15 cellular contexts compared by ENCODE assay signal in the genomic region with DNA sequence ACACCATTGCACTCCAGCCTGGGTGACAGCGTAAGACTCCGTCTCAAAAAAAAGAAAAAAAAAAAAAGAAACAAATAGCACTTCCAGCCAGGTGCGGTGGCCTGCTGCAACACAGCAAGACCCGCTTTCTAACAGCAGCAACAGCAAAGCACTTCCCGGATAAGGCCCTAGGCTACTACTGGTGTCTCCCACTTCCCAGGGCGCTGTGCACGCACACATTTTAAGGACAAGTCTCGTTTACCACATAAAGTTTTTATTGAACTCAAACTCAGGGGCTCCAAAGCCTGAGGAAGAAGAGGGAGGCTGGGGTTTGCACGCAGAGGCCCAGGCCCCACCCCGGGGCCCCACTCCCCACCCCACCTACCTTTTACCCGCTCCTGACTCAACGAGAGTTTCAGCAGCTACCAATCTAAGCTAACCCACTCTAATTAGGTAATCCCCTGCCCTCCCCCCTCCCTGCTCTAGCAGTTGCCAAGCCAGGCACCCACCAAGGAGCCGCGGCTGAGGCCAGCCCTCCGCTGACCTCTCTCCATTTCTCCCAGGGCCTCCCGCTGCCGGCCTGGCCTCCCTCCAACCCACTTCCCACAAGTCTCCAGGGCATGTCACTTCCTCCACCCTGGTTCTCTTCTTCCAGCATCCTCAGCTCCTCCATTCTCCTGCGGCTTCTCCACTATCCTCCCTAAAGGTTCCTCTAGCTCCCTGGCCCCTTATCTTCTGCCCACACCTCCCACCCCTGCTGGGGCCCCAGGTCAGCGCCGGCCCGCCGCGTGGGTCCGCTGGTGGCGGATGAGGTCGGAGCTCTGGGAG. TPM values are rescaled to one million over a fixed set of nuclear protein-coding genes. Genes with fewer than 3 reads are reported as not detected.
A peak's percentile ranks its signal among the peaks of the same experiment; 100 is the strongest.
DNase-seq lines count a peak whose midpoint lies in the region; ATAC-seq and TF ChIP-seq lines count a peak whose summit lies in the region.
"Had no signal": no experiment of that assay in that cellular context is flagged by ENCODE, and none has a peak within 500 bp of the region (broad histone marks: within the 10 kb centered on the region; RNA-seq: fewer than 3 reads in every experiment).

No MANE protein-coding gene starts in this region.

- in situ Hi-C loops in astrocyte of the spinal cord (cut with HindIII; ENCODE audit: low sequenced_read_pairs): no loop called here

- CTCF ChIA-PET in PC-3 (lab: Charles Lee): no interaction called here

- no peaks in the 10 kb centered on the region for H4K20me1 ChIP-seq in PC-3 (ENCODE audit: low read length)

- H2BK12ac ChIP-seq in neuronal stem cell (ENCODE audit: low read length): no peak overlapping the region

- peak overlapping the region; percentile 5 for H3K27ac Mint-ChIP-seq in activated T-cell treated with anti-CD3 and anti-CD28 coated beads, Interleukin-2, amount 50 U/mL, for 72 hours

- no peak overlapping the region for H2AK5ac ChIP-seq in neuronal stem cell (ENCODE audit: low read depth, low read length)

- H3K23ac ChIP-seq in neuronal stem cell (ENCODE audit: low read depth, low read length, poor library complexity): peak overlapping the region; percentile 61

- no peak overlapping the region for H3K18ac ChIP-seq in neuronal stem cell (ENCODE audit: low read length)

- ATAC-seq in activated T-cell treated with anti-CD3 and anti-CD28 coated beads, Interleukin-2, amount 50 U/mL, for 72 hours (replicated peaks in 1 of 2): no peak
- ATAC-seq in activated T-cell treated with anti-CD3 and anti-CD28 coated beads, Interleukin-2, amount 50 U/mL, for 4 hours: no peak
- no peak for ATAC-seq in PC-3

- H4K91ac ChIP-seq in neuronal stem cell (ENCODE audit: low read depth, low read length, poor library complexity): no peak overlapping the region

- no peak overlapping the region for H2BK5ac ChIP-seq in neuronal stem cell (ENCODE audit: low read length)

- no peak overlapping the region for H2AFZ ChIP-seq in neuronal stem cell (ENCODE audit: low read length)
- no peak overlapping the region for H2AFZ ChIP-seq in PC-3 (ENCODE audit: low read length)

- H3K4me1 ChIP-seq in neuronal stem cell (ENCODE audit: control insufficient read depth in 2 of 2, insufficient read depth in 1 of 2, low read depth in 1 of 2, low read length in 2 of 2) (peaks cover 6 to 7% of the 10 kb centered on the region in 2 donors), PC-3 (ENCODE audit: insufficient read depth, low read length) (peaks cover 7% of the 10 kb centered on the region)

- H3K9ac ChIP-seq in neuronal stem cell (ENCODE audit: low read depth, low read length, poor library complexity) (no peak overlapping the region), PC-3 (ENCODE audit: low read length) (no peak overlapping the region)

- H3K36me3 ChIP-seq in neuronal stem cell (replicated peaks in 1 of 2; ENCODE audit: control insufficient read depth in 2 of 2, insufficient read depth in 2 of 2, low read length in 2 of 2) (peaks cover 10 to 16% of the 10 kb centered on the region in 2 donors), PC-3 (ENCODE audit: low read depth, low read length) (no peaks in the 10 kb centered on the region)

- H3K27me3 ChIP-seq in neuronal stem cell (ENCODE audit: control insufficient read depth in 3 of 3, insufficient read depth in 3 of 3, low read depth in 1 of 3, low read length in 3 of 3) (no peaks in the 10 kb centered on the region), PC-3 (ENCODE audit: low read length) (no peaks in the 10 kb centered on the region)
- H3K27me3 ChIP-seq: breast epithelium had no signal

- TF ChIP-seq CTCF in astrocyte of the spinal cord (IDR thresholded peaks at IDR 0.05; ENCODE audit: low read depth, low read length) (no peak), PC-3 (conservative IDR thresholded peaks at IDR 0.05; ENCODE audit: low read depth, low read length) (no peak)

- H3K4me1 Mint-ChIP-seq in activated T-cell treated with anti-CD3 and anti-CD28 coated beads, Interleukin-2, amount 50 U/mL, for 72 hours (ENCODE audit: low read depth): peaks cover 32% of the 10 kb centered on the region
- H3K4me1 Mint-ChIP-seq in activated T-cell treated with anti-CD3 and anti-CD28 coated beads, Interleukin-2, amount 50 U/mL, for 4 hours (ENCODE audit: low read depth): peaks cover 16% of the 10 kb centered on the region

- H3K4me2 ChIP-seq in neuronal stem cell (ENCODE audit: insufficient read depth, low read length, poor library complexity, severe bottlenecking) (no peak overlapping the region), PC-3 (ENCODE audit: low read length) (no peak overlapping the region)

- DNase-seq in activated T-cell treated with anti-CD3 and anti-CD28 coated beads, Interleukin-2, amount 50 U/mL, for 72 hours: no peak
- no peak for DNase-seq in activated T-cell treated with anti-CD3 and anti-CD28 coated beads, Interleukin-2, amount 50 U/mL, for 4 hours
- DNase-seq in HK-2 (ENCODE audit: unreplicated experiment) (peak; percentile 13), astrocyte of the spinal cord (ENCODE audit: low read depth, low spot score) (peak; percentile 18), neuronal stem cell (ENCODE audit: low spot score) (no peak), NCI-H2196 treated with DMSO at 0.1 percent for 48 hours (lab: John Stamatoyannopoulos, UW; ENCODE audit: unreplicated experiment) (no peak), DMS53 treated with DMSO at 0.1 percent for 48 hours (lab: John Stamatoyannopoulos, UW; ENCODE audit: unreplicated experiment) (no peak), PC-3 (no peak)
- DNase-seq: activated CD4-positive, alpha-beta T cell treated with anti-CD3 and anti-CD28 coated beads, Interleukin-2, amount 50 U/mL, for 48 hours; activated effector memory CD4-positive, alpha-beta T cell treated with Interleukin-2 at 50 U/mL for 16 hours; effector memory CD4-positive, alpha-beta T cell; NCI-H1105 treated with DMSO at 0.1 percent for 48 hours; NCI-H2171; SHP77 treated with DMSO at 0.1 percent for 48 hours had no signal

- H3F3A ChIP-seq in PC-3 (ENCODE audit: low read length, unreplicated experiment): no peaks in the 10 kb centered on the region

- BruUV-seq in PC-3 (replicated peaks; lab: Mats Ljungman, UMichigan): no TSS peak

- H3K36me3 Mint-ChIP-seq in activated T-cell treated with anti-CD3 and anti-CD28 coated beads, Interleukin-2, amount 50 U/mL, for 72 hours (ENCODE audit: insufficient read depth in 2 of 2): peaks cover 8 to 21% of the 10 kb centered on the region in 2 donors
- peaks cover 16% of the 10 kb centered on the region for H3K36me3 Mint-ChIP-seq in activated T-cell treated with anti-CD3 and anti-CD28 coated beads, Interleukin-2, amount 50 U/mL, for 4 hours (ENCODE audit: insufficient read depth)

- no peak overlapping the region for H3K4me3 ChIP-seq in astrocyte of the spinal cord (ENCODE audit: low read depth, low read length)
- no peak overlapping the region for H3K4me3 ChIP-seq in neuronal stem cell (ENCODE audit: low read length in 2 of 2)
- H3K4me3 ChIP-seq in PC-3 (ENCODE audit: low read length): no peak overlapping the region
- H3K4me3 ChIP-seq: breast epithelium had no signal

- no CpG with 5 or more reads among the region's 26 CpGs for WGBS in neuronal stem cell (ENCODE audit: extremely low coverage in 2 of 2, insufficient read length in 2 of 2, insufficient replicate concordance in 1 of 2), 2 donors

- intact Hi-C loops in PC-3 (cut with micrococcal nuclease): loop anchor here (10.0 kb wide), 2 partner anchors 79 to 111 kb away; a partner anchor contains a TSS

- H2BK120ac ChIP-seq in neuronal stem cell (ENCODE audit: low read depth, low read length): no peak overlapping the region

- peaks cover 8% of the 10 kb centered on the region for H3K79me2 ChIP-seq in PC-3 (ENCODE audit: low read length)

- H3K27me3 Mint-ChIP-seq in activated T-cell treated with anti-CD3 and anti-CD28 coated beads, Interleukin-2, amount 50 U/mL, for 72 hours (ENCODE audit: low read depth): no peaks in the 10 kb centered on the region
- H3K27me3 Mint-ChIP-seq in activated T-cell treated with anti-CD3 and anti-CD28 coated beads, Interleukin-2, amount 50 U/mL, for 4 hours (ENCODE audit: low read depth): no peaks in the 10 kb centered on the region

- H3K9me2 ChIP-seq in PC-3 (replicated peaks; ENCODE audit: low read length): no peaks in the 10 kb centered on the region

- H3K27ac ChIP-seq in neuronal stem cell (replicated peaks; ENCODE audit: low read length): no peak overlapping the region
- H3K27ac ChIP-seq in PC-3 (ENCODE audit: low read length): no peak overlapping the region
- H3K27ac ChIP-seq: breast epithelium had no signal

- H3K4ac ChIP-seq in neuronal stem cell (ENCODE audit: low read length): no peak overlapping the region

- H3K9me3 Mint-ChIP-seq in activated T-cell treated with anti-CD3 and anti-CD28 coated beads, Interleukin-2, amount 50 U/mL, for 72 hours: no peaks in the 10 kb centered on the region
- no peaks in the 10 kb centered on the region for H3K9me3 Mint-ChIP-seq in activated T-cell treated with anti-CD3 and anti-CD28 coated beads, Interleukin-2, amount 50 U/mL, for 4 hours

- no peak overlapping the region for H4K8ac ChIP-seq in neuronal stem cell (ENCODE audit: low read depth, low read length)

- H2BK15ac ChIP-seq in neuronal stem cell (ENCODE audit: low read length): no peak overlapping the region

- H3K79me1 ChIP-seq in neuronal stem cell (ENCODE audit: low read depth, low read length): peaks cover 11% of the 10 kb centered on the region

- H3K14ac ChIP-seq in neuronal stem cell (ENCODE audit: low read length): no peak overlapping the region

- H3K9me3 ChIP-seq in neuronal stem cell (replicated peaks in 1 of 2; ENCODE audit: control insufficient read depth in 2 of 2, insufficient read depth in 1 of 2, low read depth in 1 of 2, low read length in 2 of 2) (no peaks in the 10 kb centered on the region), PC-3 (ENCODE audit: low read length) (no peaks in the 10 kb centered on the region)
- H3K9me3 ChIP-seq: breast epithelium had no signal

- POLR2A ChIA-PET in PC-3 (lab: Charles Lee; ENCODE audit: unreplicated experiment): no interaction called here

- no peak overlapping the region for H3K4me3 Mint-ChIP-seq in activated T-cell treated with anti-CD3 and anti-CD28 coated beads, Interleukin-2, amount 50 U/mL, for 72 hours
- H3K4me3 Mint-ChIP-seq in activated T-cell treated with anti-CD3 and anti-CD28 coated beads, Interleukin-2, amount 50 U/mL, for 4 hours: no peak overlapping the region

RNA-seq across cellular contexts. Expression of a gene that starts 2.4 kb away (rescaled TPM):
- total RNA-seq in activated T-cell treated with anti-CD3 and anti-CD28 coated beads, Interleukin-2, amount 50 U/mL, for 72 hours: 10 to 100 TPM; 21.0 to 22.5 TPM
- total RNA-seq in activated T-cell treated with anti-CD3 and anti-CD28 coated beads, Interleukin-2, amount 50 U/mL, for 4 hours: 10 to 100 TPM in 2 of 3 donors, 1 to 10 TPM in 1; 9.1 to 10.7 (median 10.5) TPM
- 48.2 TPM for polyA plus RNA-seq in neuronal stem cell (2013, experiment 1 of 2)
- 46.8 TPM for polyA plus RNA-seq in neuronal stem cell (2013, experiment 2 of 2)
- 31.2 and 46.7 TPM in 2 replicates for total RNA-seq in PC-3 (2014; rRNA removed)

RNA-seq across cellular contexts. Expression of a gene that starts 10.7 kb away (rescaled TPM):
- 1 to 10 TPM; 8.3 to 9.2 TPM for total RNA-seq in activated T-cell treated with anti-CD3 and anti-CD28 coated beads, Interleukin-2, amount 50 U/mL, for 72 hours
- 10 to 100 TPM; 14.2 to 15.4 (median 15.2) TPM for total RNA-seq in activated T-cell treated with anti-CD3 and anti-CD28 coated beads, Interleukin-2, amount 50 U/mL, for 4 hours
- polyA plus RNA-seq in neuronal stem cell (2013, experiment 1 of 2): 6.9 TPM
- polyA plus RNA-seq in neuronal stem cell (2013, experiment 2 of 2): 6.8 TPM
- total RNA-seq in PC-3 (2014; rRNA removed): 7.9 and 8.9 TPM in 2 replicates

RNA-seq across cellular contexts. Expression of a gene that starts 34.2 kb away (rescaled TPM):
- total RNA-seq in activated T-cell treated with anti-CD3 and anti-CD28 coated beads, Interleukin-2, amount 50 U/mL, for 72 hours: 10 to 100 TPM; 10.7 to 12.7 TPM
- 10 to 100 TPM; 21.2 to 23.4 (median 22.5) TPM for total RNA-seq in activated T-cell treated with anti-CD3 and anti-CD28 coated beads, Interleukin-2, amount 50 U/mL, for 4 hours
- 7.9 TPM for polyA plus RNA-seq in neuronal stem cell (2013, experiment 1 of 2)
- 8.0 TPM for polyA plus RNA-seq in neuronal stem cell (2013, experiment 2 of 2)
- total RNA-seq in PC-3 (2014; rRNA removed): 8.1 and 12.8 TPM in 2 replicates

RNA-seq across cellular contexts. Expression of a gene that starts 47.5 kb away (rescaled TPM):
- total RNA-seq in activated T-cell treated with anti-CD3 and anti-CD28 coated beads, Interleukin-2, amount 50 U/mL, for 72 hours: 10 to 100 TPM; 14.5 TPM
- 1 to 10 TPM; 5.6 to 8.1 (median 7.4) TPM for total RNA-seq in activated T-cell treated with anti-CD3 and anti-CD28 coated beads, Interleukin-2, amount 50 U/mL, for 4 hours
- polyA plus RNA-seq in neuronal stem cell (2013, experiment 1 of 2): 6.6 TPM
- 7.2 TPM for polyA plus RNA-seq in neuronal stem cell (2013, experiment 2 of 2)
- 5.5 and 14.3 TPM in 2 replicates for total RNA-seq in PC-3 (2014; rRNA removed)

RNA-seq across cellular contexts. Expression of a gene that starts 51.4 kb away (rescaled TPM):
- total RNA-seq in activated T-cell treated with anti-CD3 and anti-CD28 coated beads, Interleukin-2, amount 50 U/mL, for 72 hours: 100 to 1,000 TPM; 517 to 673 TPM
- total RNA-seq in activated T-cell treated with anti-CD3 and anti-CD28 coated beads, Interleukin-2, amount 50 U/mL, for 4 hours: 100 to 1,000 TPM; 193 to 259 (median 220) TPM
- polyA plus RNA-seq in neuronal stem cell (2013, experiment 1 of 2): 0.08 TPM
- 0.17 TPM for polyA plus RNA-seq in neuronal stem cell (2013, experiment 2 of 2)
- not detected in 2 replicates for total RNA-seq in PC-3 (2014; rRNA removed)

Comparison
In these comparisons a context has a peak if more than half of its experiments do, and no peak if none do; other contexts are left out.
1. DNase-seq: peak in HK-2 (single experiment) and astrocyte of the spinal cord (single experiment); none in activated T-cell treated with anti-CD3 and anti-CD28 coated beads, Interleukin-2, amount 50 U/mL, for 72 hours (0 of 2), activated T-cell treated with anti-CD3 and anti-CD28 coated beads, Interleukin-2, amount 50 U/mL, for 4 hours (single experiment), neuronal stem cell (single experiment), NCI-H2196 treated with DMSO at 0.1 percent for 48 hours (single experiment), DMS53 treated with DMSO at 0.1 percent for 48 hours (single experiment) and PC-3 (single experiment).